ENCODE assay signal across 13 cellular contexts in the genomic region with DNA sequence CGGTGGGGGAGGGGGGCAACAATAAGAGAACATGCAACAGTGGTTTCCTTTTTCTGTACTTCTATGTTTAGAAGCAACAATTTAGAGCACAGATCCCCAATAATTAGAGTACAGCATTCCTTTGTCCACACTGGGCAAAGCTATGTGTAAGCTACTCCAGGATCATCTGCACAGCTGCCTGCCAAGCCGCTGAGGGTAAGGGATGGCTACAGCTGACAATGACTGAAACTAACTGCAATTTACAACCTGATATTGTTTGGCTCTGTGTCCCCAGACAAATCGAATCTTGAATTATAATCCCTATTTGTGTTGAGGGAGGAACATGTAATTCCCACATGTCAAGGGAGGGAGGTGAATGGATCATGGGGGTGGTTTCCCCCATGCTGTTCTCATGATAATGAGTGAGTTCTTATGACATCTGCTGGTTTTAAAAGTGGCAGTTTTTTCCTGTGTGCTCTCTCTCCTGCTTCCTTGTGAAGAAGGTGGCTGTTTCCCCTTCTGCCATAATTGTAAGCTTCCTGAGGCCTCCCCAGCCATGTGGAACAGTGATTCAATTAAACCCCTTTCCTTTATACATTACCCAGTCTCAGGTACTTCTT. TPM values are rescaled to one million over a fixed set of nuclear protein-coding genes. Genes with fewer than 3 reads are reported as not detected.
DNase-seq lines count a peak whose midpoint lies in the region; TF ChIP-seq lines count a peak whose summit lies in the region.
"Had no signal": no experiment of that assay in that cellular context is flagged by ENCODE, and none has a peak within 500 bp of the region (broad histone marks: within the 10 kb centered on the region; RNA-seq: fewer than 3 reads in every experiment).

No MANE protein-coding gene starts in this region.

- no peaks in the 10 kb centered on the region for H3K4me1 ChIP-seq in smooth muscle cell (ENCODE audit: low read depth)
- H3K4me1 ChIP-seq in tibial artery, result no peaks in the 10 kb centered on the region

- H3K27ac Mint-ChIP-seq in activated naive CD4-positive, alpha-beta T cell treated with anti-CD3 and anti-CD28 coated beads for 36 hours, result peak overlapping the region; percentile 26
- H3K27ac Mint-ChIP-seq in dendritic cell treated with granulocyte-macrophage colony-stimulating factor and Interleukin-4, amounts not matched to agents 40 ng/mL and 50 ng/mL, for 4 days, result peak overlapping the region; percentile 51
- H3K27ac Mint-ChIP-seq: type B pancreatic cell had no signal

- no peaks in the 10 kb centered on the region for H3K9me3 ChIP-seq in smooth muscle cell (replicated peaks; ENCODE audit: low read depth)
- H3K9me3 ChIP-seq in tibial artery, result no peaks in the 10 kb centered on the region

- intact Hi-C loops in activated naive CD4-positive, alpha-beta T cell treated with anti-CD3 and anti-CD28 coated beads for 36 hours (cut with micrococcal nuclease), result no loop called here
- intact Hi-C loops in dendritic cell treated with granulocyte-macrophage colony-stimulating factor and Interleukin-4, amounts not matched to agents 40 ng/mL and 50 ng/mL, for 4 days (cut with micrococcal nuclease), result no loop called here
- intact Hi-C loops in tibial artery (cut with DNase I; ENCODE audit: low total_unique reads), result no loop called here

- CTCF ChIA-PET in activated naive CD4-positive, alpha-beta T cell treated with anti-CD3 and anti-CD28 coated beads for 36 hours (lab: Charles Lee), result interaction anchor here (1.3 to 7.2 kb wide), 2 partner anchors 16 kb away, joined by 5 to 47 read pairs; no protein-coding TSS in a partner anchor

- no peaks in the 10 kb centered on the region for H3F3A ChIP-seq in smooth muscle cell (ENCODE audit: low read depth)

- H2AFZ ChIP-seq in smooth muscle cell (ENCODE audit: low read depth), result peak overlapping the region; percentile 13

- DNase-seq in activated naive CD4-positive, alpha-beta T cell treated with anti-CD3 and anti-CD28 coated beads for 36 hours, result peak; percentile 28
- DNase-seq in activated naive CD4-positive, alpha-beta T cell (lab: John Stamatoyannopoulos, UW), result no peak
- DNase-seq in NB4 (ENCODE audit: low read depth) (peak; percentile 16), smooth muscle cell (lab: John Stamatoyannopoulos, UW; ENCODE audit: unreplicated experiment) (no peak), OCI-M2 (lab: John Stamatoyannopoulos, UW; ENCODE audit: unreplicated experiment) (no peak), tibial artery (no peak)
- DNase-seq in NK-92 treated with Interleukin-12 subunit alpha and Interleukin-12 subunit beta, amount 100 ng/mL, for 24 hours (lab: John Stamatoyannopoulos, UW), result no peak
- DNase-seq: DMS79; midbrain; RPMI8226; stimulated activated CD4-positive, alpha-beta T cell treated with anti-CD3 and anti-CD28 coated beads, Interleukin-2, amount 100 ng/mL, for 24 hours had no signal

- H3K9ac ChIP-seq in smooth muscle cell (ENCODE audit: low read depth), result no peak overlapping the region

- H3K27ac ChIP-seq in smooth muscle cell (ENCODE audit: low read depth) (no peak overlapping the region), tibial artery (no peak overlapping the region)

- H4K20me1 ChIP-seq in smooth muscle cell (ENCODE audit: low read depth), result no peaks in the 10 kb centered on the region

- H3K4me3 ChIP-seq in NB4 (ENCODE audit: low read depth, low read length) (no peak overlapping the region), smooth muscle cell (no peak overlapping the region), tibial artery (no peak overlapping the region)

- peaks cover 63% of the 10 kb centered on the region for H3K4me1 Mint-ChIP-seq in activated naive CD4-positive, alpha-beta T cell treated with anti-CD3 and anti-CD28 coated beads for 36 hours (ENCODE audit: low read depth)
- peaks cover 55% of the 10 kb centered on the region for H3K4me1 Mint-ChIP-seq in dendritic cell treated with granulocyte-macrophage colony-stimulating factor and Interleukin-4, amounts not matched to agents 40 ng/mL and 50 ng/mL, for 4 days (ENCODE audit: low read depth)

- no peaks in the 10 kb centered on the region for H3K9me3 Mint-ChIP-seq in activated naive CD4-positive, alpha-beta T cell treated with anti-CD3 and anti-CD28 coated beads for 36 hours
- H3K9me3 Mint-ChIP-seq in dendritic cell treated with granulocyte-macrophage colony-stimulating factor and Interleukin-4, amounts not matched to agents 40 ng/mL and 50 ng/mL, for 4 days, result no peaks in the 10 kb centered on the region

- H3K79me2 ChIP-seq in smooth muscle cell (ENCODE audit: low read depth), result no peaks in the 10 kb centered on the region

- H3K4me3 Mint-ChIP-seq in activated naive CD4-positive, alpha-beta T cell treated with anti-CD3 and anti-CD28 coated beads for 36 hours, result no peak overlapping the region
- H3K4me3 Mint-ChIP-seq in dendritic cell treated with granulocyte-macrophage colony-stimulating factor and Interleukin-4, amounts not matched to agents 40 ng/mL and 50 ng/mL, for 4 days, result no peak overlapping the region
- H3K4me3 Mint-ChIP-seq: type B pancreatic cell had no signal

- H3K4me2 ChIP-seq in smooth muscle cell, result no peak overlapping the region

- peaks cover 9% of the 10 kb centered on the region for H3K36me3 Mint-ChIP-seq in activated naive CD4-positive, alpha-beta T cell treated with anti-CD3 and anti-CD28 coated beads for 36 hours (ENCODE audit: low read depth)
- no peaks in the 10 kb centered on the region for H3K36me3 Mint-ChIP-seq in dendritic cell treated with granulocyte-macrophage colony-stimulating factor and Interleukin-4, amounts not matched to agents 40 ng/mL and 50 ng/mL, for 4 days (ENCODE audit: low read depth)
- H3K36me3 Mint-ChIP-seq: type B pancreatic cell had no signal

- H3K27me3 ChIP-seq in smooth muscle cell (ENCODE audit: low read depth) (no peaks in the 10 kb centered on the region), tibial artery (no peaks in the 10 kb centered on the region)

- H3K36me3 ChIP-seq in smooth muscle cell (ENCODE audit: low read depth), result no peaks in the 10 kb centered on the region
- H3K36me3 ChIP-seq in tibial artery, result no peaks in the 10 kb centered on the region

- no peak for TF ChIP-seq POLR2A in NB4 (IDR thresholded peaks at IDR 0.05; ENCODE audit: extremely low read depth, insufficient read length)

- H3K27me3 Mint-ChIP-seq in activated naive CD4-positive, alpha-beta T cell treated with anti-CD3 and anti-CD28 coated beads for 36 hours (ENCODE audit: low read depth), result no peaks in the 10 kb centered on the region
- H3K27me3 Mint-ChIP-seq in dendritic cell treated with granulocyte-macrophage colony-stimulating factor and Interleukin-4, amounts not matched to agents 40 ng/mL and 50 ng/mL, for 4 days, result peaks cover 2% of the 10 kb centered on the region
- H3K27me3 Mint-ChIP-seq: type B pancreatic cell had no signal

- 79% methylated on average over 3 of the region's 3 CpGs for WGBS in smooth muscle cell (ENCODE audit: low lambda C conversion rate)

- TF ChIP-seq CTCF in NB4 (IDR thresholded peaks at IDR 0.05; ENCODE audit: low read depth, low read length) (no peak), smooth muscle cell (IDR thresholded peaks at IDR 0.05; ENCODE audit: borderline replicate concordance, insufficient read depth, poor library complexity, severe bottlenecking) (no peak), tibial artery (IDR thresholded peaks at IDR 0.05) (no peak)

RNA-seq across cellular contexts. Expression of a gene that starts 54.8 kb away (rescaled TPM):
- total RNA-seq in activated naive CD4-positive, alpha-beta T cell treated with anti-CD3 and anti-CD28 coated beads for 36 hours, result 10 to 100 TPM; 31.8 to 32.7 TPM
- 18.3 and 37.1 TPM in 2 replicates for total RNA-seq in smooth muscle cell
- 16.4 and 22.4 TPM in 2 replicates for polyA plus RNA-seq in smooth muscle cell

Comparison
In these comparisons a context has a peak if more than half of its experiments do, and no peak if none do; other contexts are left out.
1. DNase-seq: peak in activated naive CD4-positive, alpha-beta T cell treated with anti-CD3 and anti-CD28 coated beads for 36 hours (single experiment) and NB4 (single experiment); none in activated naive CD4-positive, alpha-beta T cell (0 of 4), smooth muscle cell (single experiment), NK-92 treated with Interleukin-12 subunit alpha and Interleukin-12 subunit beta, amount 100 ng/mL, for 24 hours (single experiment), OCI-M2 (single experiment) and tibial artery (0 of 2).